In the genomic region with DNA sequence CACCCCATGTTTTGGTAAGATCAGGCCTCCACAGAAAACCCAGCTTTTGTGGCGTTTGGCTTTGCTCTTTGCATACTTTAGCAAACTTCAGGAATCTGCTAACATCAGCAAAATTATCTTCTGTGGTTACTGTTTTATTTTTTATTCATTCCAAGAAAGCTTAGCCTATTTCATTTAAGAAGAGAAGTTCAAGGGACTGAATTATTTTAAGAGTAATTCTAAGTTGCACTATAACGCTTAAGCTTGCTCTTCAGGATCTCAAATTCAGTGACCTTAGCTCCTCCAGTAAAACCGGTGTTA, we compare ENCODE assay signal across 8 cellular contexts. TPM values are rescaled to one million over a fixed set of nuclear protein-coding genes. Genes with fewer than 3 reads are reported as not detected.
A peak's percentile ranks its signal among the peaks of the same experiment; 100 is the strongest.
DNase-seq lines count a peak whose midpoint lies in the region; ATAC-seq and TF ChIP-seq lines count a peak whose summit lies in the region.

No MANE protein-coding gene starts in this region.

- H3K4me1 ChIP-seq in breast epithelium (no peaks in the 10 kb centered on the region), mesendoderm (ENCODE audit: control insufficient read depth, low read depth, low read length) (no peaks in the 10 kb centered on the region), tibial nerve (peaks cover 0 to 17% (median 2%) of the 10 kb centered on the region in 4 donors)

- DNase-seq in activated T-cell treated with anti-CD3 and anti-CD28 coated beads, Interleukin-2, amount 50 U/mL, for 72 hours: no peak
- DNase-seq in activated T-cell treated with anti-CD3 and anti-CD28 coated beads, Interleukin-2, amount 50 U/mL, for 48 hours: no peak
- DNase-seq in breast epithelium (ENCODE audit: low spot score in 2 of 2): no peak
- DNase-seq in mesendoderm: no peak
- DNase-seq in tibial nerve (ENCODE audit: low spot score in 2 of 2): no peak
- no peak for DNase-seq in GM03348 (ENCODE audit: low spot score)

- H3K4me1 Mint-ChIP-seq in activated T-cell treated with anti-CD3 and anti-CD28 coated beads, Interleukin-2, amount 50 U/mL, for 72 hours (ENCODE audit: low read depth): peaks cover 34% of the 10 kb centered on the region

- no peak for TF ChIP-seq EP300 in tibial nerve (IDR thresholded peaks at IDR 0.05)

- H3K56ac ChIP-seq in mesendoderm (ENCODE audit: low read length): peak overlapping the region; percentile 78

- H3K27ac Mint-ChIP-seq in activated T-cell treated with anti-CD3 and anti-CD28 coated beads, Interleukin-2, amount 50 U/mL, for 72 hours: peak overlapping the region; percentile 54

- H3K27ac ChIP-seq in breast epithelium (peak overlapping the region; percentile 93 to 99), mesendoderm (ENCODE audit: low read depth, low read length) (no peak overlapping the region), tibial nerve (peak overlapping the region; percentile 87 to 95 (median 92))

- H3K27me3 ChIP-seq in breast epithelium (no peaks in the 10 kb centered on the region), mesendoderm (ENCODE audit: insufficient read depth, low read length, poor library complexity) (no peaks in the 10 kb centered on the region), tibial nerve (no peaks in the 10 kb centered on the region)

- no peak overlapping the region for H4K5ac ChIP-seq in mesendoderm (ENCODE audit: low read length)

- no peaks in the 10 kb centered on the region for H3K79me1 ChIP-seq in mesendoderm (ENCODE audit: low read length)

- H2BK5ac ChIP-seq in mesendoderm (ENCODE audit: low read length): no peak overlapping the region

- no peak overlapping the region for H3K4ac ChIP-seq in mesendoderm (ENCODE audit: low read depth, low read length)

- intact Hi-C loops in breast epithelium (cut with DNase I; ENCODE audit: low total_unique reads): no loop called here

- WGBS in mesendoderm (ENCODE audit: extremely low coverage, insufficient coverage, low lambda C conversion rate): no CpG with 5 or more reads among the region's 3 CpGs
- 14 to 15% methylated on average over 3 of the region's 3 CpGs for WGBS in tibial nerve, 2 donors

- no peak overlapping the region for H4K8ac ChIP-seq in mesendoderm (ENCODE audit: low read depth, low read length)

- H3K18ac ChIP-seq in mesendoderm (ENCODE audit: low read length): peak overlapping the region; percentile 94

- no peak for TF ChIP-seq POLR2A in breast epithelium (IDR thresholded peaks at IDR 0.05)
- no peak for TF ChIP-seq POLR2A in tibial nerve (IDR thresholded peaks at IDR 0.05)

- no peaks in the 10 kb centered on the region for H3K9me3 Mint-ChIP-seq in activated T-cell treated with anti-CD3 and anti-CD28 coated beads, Interleukin-2, amount 50 U/mL, for 72 hours

- H3K9me3 ChIP-seq in breast epithelium (no peaks in the 10 kb centered on the region), tibial nerve (no peaks in the 10 kb centered on the region)

- H2AK5ac ChIP-seq in mesendoderm (ENCODE audit: low read length): no peak overlapping the region

- H3K79me2 ChIP-seq in mesendoderm (ENCODE audit: control insufficient read depth, insufficient read depth, low read length): no peaks in the 10 kb centered on the region

- peak overlapping the region; percentile 67 to 93 (median 77) for H3K4me3 ChIP-seq in breast epithelium
- H3K4me3 ChIP-seq in mesendoderm (ENCODE audit: low read length): no peak overlapping the region
- peak overlapping the region; percentile 75 to 83 (median 79) for H3K4me3 ChIP-seq in tibial nerve

- no peak overlapping the region for H2BK15ac ChIP-seq in mesendoderm (replicated peaks; ENCODE audit: low read depth)

- TF ChIP-seq CTCF in breast epithelium (IDR thresholded peaks at IDR 0.05): no peak
- no peak for TF ChIP-seq CTCF in tibial nerve (IDR thresholded peaks at IDR 0.05)

- peak overlapping the region; percentile 82 to 89 for H3K4me3 Mint-ChIP-seq in activated T-cell treated with anti-CD3 and anti-CD28 coated beads, Interleukin-2, amount 50 U/mL, for 72 hours

- peak overlapping the region; percentile 73 for H3K4me2 ChIP-seq in mesendoderm (ENCODE audit: low read length)

- peak overlapping the region; percentile 78 for H3K9ac ChIP-seq in mesendoderm (ENCODE audit: low read length)

- H2BK120ac ChIP-seq in mesendoderm (ENCODE audit: low read depth, low read length): no peak overlapping the region

- H3K23ac ChIP-seq in mesendoderm (ENCODE audit: low read length): no peak overlapping the region

- no peaks in the 10 kb centered on the region for H3K36me3 ChIP-seq in breast epithelium
- no peaks in the 10 kb centered on the region for H3K36me3 ChIP-seq in mesendoderm (ENCODE audit: control insufficient read depth, insufficient read depth, low read length)
- H3K36me3 ChIP-seq in tibial nerve: peaks cover 0 to 20% (median 0%) of the 10 kb centered on the region in 3 donors

- H3K36me3 Mint-ChIP-seq in activated T-cell treated with anti-CD3 and anti-CD28 coated beads, Interleukin-2, amount 50 U/mL, for 72 hours (ENCODE audit: insufficient read depth in 2 of 2): no peaks in the 10 kb centered on the region

- H3K27me3 Mint-ChIP-seq in activated T-cell treated with anti-CD3 and anti-CD28 coated beads, Interleukin-2, amount 50 U/mL, for 72 hours (ENCODE audit: low read depth): peaks cover 10% of the 10 kb centered on the region

- ATAC-seq in activated T-cell treated with anti-CD3 and anti-CD28 coated beads, Interleukin-2, amount 50 U/mL, for 72 hours (replicated peaks in 1 of 2): no peak
- ATAC-seq in HG03469 (IDR thresholded peaks at IDR 0.05; ENCODE audit: unreplicated experiment): no peak
- no peak for ATAC-seq in GM18873 (IDR thresholded peaks at IDR 0.05; ENCODE audit: low FRiP score, unreplicated experiment)

RNA-seq across cellular contexts. Expression of a gene that starts 1.1 kb away (rescaled TPM):
- 1 to 10 TPM; 5.5 to 6.0 TPM for total RNA-seq in activated T-cell treated with anti-CD3 and anti-CD28 coated beads, Interleukin-2, amount 50 U/mL, for 72 hours
- total RNA-seq in breast epithelium: 10 to 100 TPM; 11.7 to 13.1 (median 11.8) TPM
- 1.2 TPM for polyA plus RNA-seq in mesendoderm (2013, experiment 1 of 2)
- polyA plus RNA-seq in mesendoderm (2013, experiment 2 of 2): 1.2 TPM
- 10 to 100 TPM; 13.4 to 17.3 (median 14.1) TPM for total RNA-seq in tibial nerve

RNA-seq across cellular contexts. Expression of a gene that starts 45.3 kb away (rescaled TPM):
- 10 to 100 TPM in 1 of 2 donors, 1 to 10 TPM in 1; 9.7 to 12.9 TPM for total RNA-seq in activated T-cell treated with anti-CD3 and anti-CD28 coated beads, Interleukin-2, amount 50 U/mL, for 72 hours
- total RNA-seq in breast epithelium: 1 to 10 TPM in 1 of 3 donors, under 1 TPM in 2; 0.33 to 1.5 (median 0.96) TPM
- polyA plus RNA-seq in mesendoderm (2013, experiment 1 of 2): 0.31 TPM
- polyA plus RNA-seq in mesendoderm (2013, experiment 2 of 2): 0.45 TPM
- under 1 TPM in 3 of 4 donors, not detected in 1; 0.20 to 0.84 (median 0.66) TPM for total RNA-seq in tibial nerve

Comparison
In these comparisons a context has a peak if more than half of its experiments do, and no peak if none do; other contexts are left out.
1. RNA of a gene that starts 45.3 kb away (total RNA-seq): 9.7 to 12.9 TPM in activated T-cell treated with anti-CD3 and anti-CD28 coated beads, Interleukin-2, amount 50 U/mL, for 72 hours; 0.33 to 1.5 TPM in breast epithelium and 0.20 to 0.84 TPM in tibial nerve; every median in the first group is over 4 times any median in the second.